In the genomic region with DNA sequence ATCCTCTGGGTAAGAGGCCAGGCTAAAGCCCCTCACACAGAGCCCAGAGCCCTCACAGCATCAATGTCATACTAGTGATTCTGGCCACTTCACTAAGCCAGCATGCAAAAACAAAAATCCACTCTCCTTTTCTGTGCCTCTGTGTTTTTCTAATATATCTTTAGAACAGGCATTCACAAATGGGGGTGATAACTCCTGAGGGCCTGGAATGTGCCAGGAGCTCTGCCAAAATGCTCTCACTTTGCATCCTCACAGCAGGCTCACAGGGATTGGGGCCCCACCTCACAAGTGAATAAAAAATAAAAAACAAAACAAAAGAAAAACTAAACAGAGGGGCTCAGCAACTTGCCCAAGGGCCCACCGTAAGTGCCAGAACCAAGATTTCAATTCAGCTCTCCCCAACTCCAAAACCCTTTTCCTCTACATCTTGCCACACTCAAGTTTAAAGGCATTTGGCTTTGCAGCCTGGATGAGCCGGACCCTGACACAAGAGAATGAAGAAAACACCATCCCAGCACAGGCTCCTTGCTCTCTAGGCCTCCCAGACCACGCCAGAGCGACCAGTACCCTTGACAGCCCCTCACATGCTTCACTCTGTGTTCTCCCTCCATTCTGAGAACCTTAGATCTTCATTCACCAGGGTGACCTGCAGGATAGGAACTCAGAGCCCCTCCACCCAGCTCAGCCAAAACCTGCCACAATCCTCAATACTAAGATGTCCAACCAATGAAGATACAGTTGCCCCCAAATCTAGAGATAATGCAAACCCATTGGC, we compare ENCODE assay signal across 18 cellular contexts. TPM values are rescaled to one million over a fixed set of nuclear protein-coding genes. Genes with fewer than 3 reads are reported as not detected.
"Had no signal": no experiment of that assay in that cellular context is flagged by ENCODE, and none has a peak within 500 bp of the region (broad histone marks: within the 10 kb centered on the region; RNA-seq: fewer than 3 reads in every experiment).

No MANE protein-coding gene starts in this region.

- H3K4me3 ChIP-seq: ovary, right atrium auricular region, sigmoid colon, skin epidermis, stomach, thoracic aorta, transverse colon had no signal

- DNase-seq: effector memory CD4-positive, alpha-beta T cell; immature natural killer cell; naive thymus-derived CD4-positive, alpha-beta T cell; ovary; sigmoid colon; stimulated activated CD4-positive, alpha-beta T cell treated with anti-CD3 and anti-CD28 coated beads, Interleukin-12 subunit alpha, Interleukin-12 subunit beta, amount 100 ng/mL, for 4 hours; stimulated activated naive CD4-positive, alpha-beta T cell; stomach; transverse colon had no signal

- H3K9me3 ChIP-seq: ovary, right atrium auricular region, stomach, thoracic aorta, transverse colon had no signal

- H3K4me1 ChIP-seq: foreskin keratinocyte, right atrium auricular region had no signal

- H3K36me3 ChIP-seq: ovary, right atrium auricular region, sigmoid colon, stomach, thoracic aorta, transverse colon had no signal

- H3K27ac ChIP-seq: foreskin keratinocyte, ovary, right atrium auricular region, sigmoid colon, skin epidermis, stomach, thoracic aorta, transverse colon had no signal

- H3K27me3 ChIP-seq: ovary, right atrium auricular region, sigmoid colon, stomach, transverse colon had no signal

- H3K36me3 Mint-ChIP-seq: immature natural killer cell; naive thymus-derived CD4-positive, alpha-beta T cell had no signal

- H3K9me3 Mint-ChIP-seq: immature natural killer cell, neural crest cell had no signal

- H3K4me3 Mint-ChIP-seq: immature natural killer cell; naive thymus-derived CD4-positive, alpha-beta T cell; neural crest cell had no signal

- ATAC-seq: esophagus mucosa; foreskin keratinocyte; naive thymus-derived CD4-positive, alpha-beta T cell had no signal

- H3K27ac Mint-ChIP-seq: immature natural killer cell had no signal

RNA-seq across cellular contexts. Expression of a gene that starts 51.4 kb away (rescaled TPM):
- total RNA-seq: esophagus mucosa, foreskin keratinocyte, lung microvascular endothelial cell, mesenteric fat pad, right atrium auricular region had no signal
- polyA plus RNA-seq: foreskin keratinocyte, immature natural killer cell, keratinocyte had no signal
